8 cellular contexts compared by ENCODE assay signal in genomic region chr6:106511274-106512047, GRCh38.
A peak's percentile ranks its signal among the peaks of the same experiment; 100 is the strongest.
DNase-seq lines count a peak whose midpoint lies in the region; ATAC-seq and TF ChIP-seq lines count a peak whose summit lies in the region.

No MANE protein-coding gene starts in this region.

- no peaks in the 10 kb centered on the region for H3K9me3 Mint-ChIP-seq in activated CD4-positive, alpha-beta memory T cell treated with anti-CD3 and anti-CD28 coated beads, Interleukin-2, amount 10 ng/mL, durations not matched to agents 7 days and 5 days
- no peaks in the 10 kb centered on the region for H3K9me3 Mint-ChIP-seq in natural killer cell

- H3K4me1 Mint-ChIP-seq in activated CD4-positive, alpha-beta memory T cell treated with anti-CD3 and anti-CD28 coated beads, Interleukin-2, amount 10 ng/mL, durations not matched to agents 7 days and 5 days, result peaks cover 50% of the 10 kb centered on the region
- H3K4me1 Mint-ChIP-seq in natural killer cell, result peaks cover 44 to 46% of the 10 kb centered on the region in 2 donors

- H3K4me3 ChIP-seq in GM12875 (ENCODE audit: low read depth, low read length), result peak overlapping the region; percentile 77
- H3K4me3 ChIP-seq in HL-60 (replicated peaks; ENCODE audit: insufficient read depth, low read length), result peak overlapping the region; percentile 58
- H3K4me3 ChIP-seq in esophagus squamous epithelium, result peak overlapping the region; percentile 52 to 78 (median 72)

- 0 to 1% methylated on average over 6 to 14 of the region's 29 CpGs for WGBS in esophagus squamous epithelium, 2 donors

- peak overlapping the region; percentile 93 for H3K27ac ChIP-seq in HL-60 (replicated peaks)
- peak overlapping the region; percentile 93 to 95 (median 94) for H3K27ac ChIP-seq in esophagus squamous epithelium
- H3K27ac ChIP-seq in caudate nucleus (ENCODE audit: low read depth, low read length), result no peak overlapping the region

- intact Hi-C loops in esophagus squamous epithelium (cut with DNase I) (no loop called here), natural killer cell (cut with micrococcal nuclease) (loop anchor here (1.0 to 5.0 kb wide), 4 partner anchors 9 to 184 kb away; partner anchors contain the start of gene ATG5)

- no peaks in the 10 kb centered on the region for H3K9me3 ChIP-seq in esophagus squamous epithelium

- peaks cover 2% of the 10 kb centered on the region for H3K27me3 Mint-ChIP-seq in activated CD4-positive, alpha-beta memory T cell treated with anti-CD3 and anti-CD28 coated beads, Interleukin-2, amount 10 ng/mL, durations not matched to agents 7 days and 5 days
- H3K27me3 Mint-ChIP-seq in natural killer cell (ENCODE audit: low read depth in 2 of 2), result peaks cover 25 to 36% of the 10 kb centered on the region in 2 donors

- no peak for TF ChIP-seq POLR2A in esophagus squamous epithelium (IDR thresholded peaks at IDR 0.05)

- peaks cover 0 to 22% (median 0%) of the 10 kb centered on the region in 3 donors for H3K36me3 ChIP-seq in esophagus squamous epithelium

- TF ChIP-seq CTCF in GM12875 (IDR thresholded peaks at IDR 0.05; ENCODE audit: borderline replicate concordance, insufficient read depth, low read depth, low read length) (no peak), HL-60 (IDR thresholded peaks at IDR 0.05; ENCODE audit: insufficient read depth, low read length) (no peak), esophagus squamous epithelium (IDR thresholded peaks at IDR 0.05) (no peak), natural killer cell (IDR thresholded peaks at IDR 0.05) (no peak)

- no peaks in the 10 kb centered on the region for H3K27me3 ChIP-seq in HL-60 (ENCODE audit: insufficient read depth, poor library complexity, severe bottlenecking)
- peaks cover 0 to 43% (median 0%) of the 10 kb centered on the region in 4 donors for H3K27me3 ChIP-seq in esophagus squamous epithelium

- H3K4me3 Mint-ChIP-seq in activated CD4-positive, alpha-beta memory T cell treated with anti-CD3 and anti-CD28 coated beads, Interleukin-2, amount 10 ng/mL, durations not matched to agents 7 days and 5 days, result peak overlapping the region; percentile 93
- peak overlapping the region; percentile 88 for H3K4me3 Mint-ChIP-seq in natural killer cell

- ATAC-seq in natural killer cell (peak; percentile 38 to 56 (median 49)), GM21390 (IDR thresholded peaks at IDR 0.05; ENCODE audit: unreplicated experiment) (no peak)

- DNase-seq in HL-60 (ENCODE audit: low read depth in 1 of 2, low spot score in 1 of 2) (no peak), esophagus squamous epithelium (lab: John Stamatoyannopoulos, UW) (no peak), natural killer cell (peak; percentile 58), caudate nucleus (lab: John Stamatoyannopoulos, UW) (no peak), cerebellar cortex (ENCODE audit: low spot score) (no peak)
- peak; percentile 47 for DNase-seq in activated CD4-positive, alpha-beta memory T cell treated with anti-CD3 and anti-CD28 coated beads, Interleukin-2, amount 10 ng/mL, durations not matched to agents 7 days and 5 days

- peaks cover 12% of the 10 kb centered on the region for H3K36me3 Mint-ChIP-seq in activated CD4-positive, alpha-beta memory T cell treated with anti-CD3 and anti-CD28 coated beads, Interleukin-2, amount 10 ng/mL, durations not matched to agents 7 days and 5 days (ENCODE audit: low read depth)
- H3K36me3 Mint-ChIP-seq in natural killer cell, result no peaks in the 10 kb centered on the region

- CTCF ChIA-PET in activated CD4-positive, alpha-beta memory T cell treated with anti-CD3 and anti-CD28 coated beads, Interleukin-2, amount 10 ng/mL, durations not matched to agents 7 days and 5 days (lab: Charles Lee), result interaction anchor here (0.6 to 6.6 kb wide), 17 partner anchors 12 to 177 kb away, joined by 3 to 147 read pairs (median 6); no protein-coding TSS in a partner anchor

- POLR2A ChIA-PET in activated CD4-positive, alpha-beta memory T cell treated with anti-CD3 and anti-CD28 coated beads, Interleukin-2, amount 10 ng/mL, durations not matched to agents 7 days and 5 days (lab: Charles Lee), result interaction anchor here (0.6 to 10.3 kb wide), 16 partner anchors 10 to 519 kb away, joined by 3 to 434 read pairs (median 6); partner anchors contain the start of gene ATG5

- peaks cover 25 to 83% (median 40%) of the 10 kb centered on the region in 3 donors for H3K4me1 ChIP-seq in esophagus squamous epithelium

- peak overlapping the region; percentile 80 for H3K27ac Mint-ChIP-seq in activated CD4-positive, alpha-beta memory T cell treated with anti-CD3 and anti-CD28 coated beads, Interleukin-2, amount 10 ng/mL, durations not matched to agents 7 days and 5 days
- H3K27ac Mint-ChIP-seq in natural killer cell, result peak overlapping the region; percentile 73 to 95

Comparison
In these comparisons a context has a peak if more than half of its experiments do, and no peak if none do; other contexts are left out.
1. DNase-seq: peak in activated CD4-positive, alpha-beta memory T cell treated with anti-CD3 and anti-CD28 coated beads, Interleukin-2, amount 10 ng/mL, durations not matched to agents 7 days and 5 days (single experiment) and natural killer cell (single experiment); none in HL-60 (0 of 2), esophagus squamous epithelium (single experiment), caudate nucleus (0 of 61) and cerebellar cortex (single experiment).
2. Peak in every context shown above with its lines, with median percentiles within 50 percentile points of each other: H3K4me3 ChIP-seq.